In the genomic region with DNA sequence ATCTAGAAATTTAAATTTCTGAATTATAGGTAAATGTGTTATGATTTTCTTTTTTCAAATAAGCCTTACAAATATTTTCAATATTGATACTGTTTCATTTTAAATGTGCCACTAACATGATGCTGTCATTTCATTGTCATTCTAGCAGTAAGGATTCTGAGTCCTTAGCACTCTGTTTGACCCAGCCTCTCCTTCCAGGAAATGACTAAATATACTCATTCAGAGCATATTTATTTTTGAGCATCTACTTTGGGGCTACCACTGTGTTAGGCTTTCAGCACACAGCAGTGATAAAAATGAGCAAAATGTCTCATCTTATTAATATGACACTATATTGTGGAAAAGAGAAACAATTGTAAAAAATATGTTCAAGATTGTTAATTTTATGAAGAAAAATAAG, we compare ENCODE assay signal across 9 cellular contexts. TPM values are rescaled to one million over a fixed set of nuclear protein-coding genes. Genes with fewer than 3 reads are reported as not detected.
"Had no signal": no experiment of that assay in that cellular context is flagged by ENCODE, and none has a peak within 500 bp of the region (broad histone marks: within the 10 kb centered on the region; RNA-seq: fewer than 3 reads in every experiment).

No MANE protein-coding gene starts in this region.

RNA-seq across cellular contexts. Expression of a gene that starts 2.3 kb away (rescaled TPM):
- total RNA-seq: activated CD4-positive, alpha-beta T cell treated with anti-CD3 and anti-CD28 coated beads, Interleukin-2, amount 10 ng/mL, durations not matched to agents 24 days and 14 days; activated CD8-positive, alpha-beta T cell treated with anti-CD3 and anti-CD28 coated beads, Interleukin-2, amount 10 ng/mL, durations not matched to agents 7 days and 5 days; activated T-helper 1 cell treated with anti-CD3 and anti-CD28 coated beads, Interleukin-12 subunit alpha, Interleukin-12 subunit beta, Interleukin-2, Interleukin-4 antibody, amounts not matched to agents 30 ng/mL and 10 ng/mL and 1 ng/mL, durations not matched to agents 14 hours and 24 hours and 36 hours; aorta; NCI-H460; Peyer's patch; SJSA1 had no signal
- polyA plus RNA-seq: aorta, SK-N-SH had no signal

RNA-seq across cellular contexts. Expression of a gene that starts 21.8 kb away (rescaled TPM):
- total RNA-seq: activated CD4-positive, alpha-beta T cell treated with anti-CD3 and anti-CD28 coated beads, Interleukin-2, amount 10 ng/mL, durations not matched to agents 24 days and 14 days; activated CD8-positive, alpha-beta T cell treated with anti-CD3 and anti-CD28 coated beads, Interleukin-2, amount 10 ng/mL, durations not matched to agents 7 days and 5 days; activated T-helper 1 cell treated with anti-CD3 and anti-CD28 coated beads, Interleukin-12 subunit alpha, Interleukin-12 subunit beta, Interleukin-2, Interleukin-4 antibody, amounts not matched to agents 30 ng/mL and 10 ng/mL and 1 ng/mL, durations not matched to agents 14 hours and 24 hours and 36 hours; aorta; cerebellum; NCI-H460; Peyer's patch; SJSA1 had no signal
- polyA plus RNA-seq: aorta, SK-N-SH had no signal

RNA-seq across cellular contexts. Expression of a gene that starts 37.1 kb away (rescaled TPM):
- total RNA-seq: activated CD4-positive, alpha-beta T cell treated with anti-CD3 and anti-CD28 coated beads, Interleukin-2, amount 10 ng/mL, durations not matched to agents 24 days and 14 days; activated CD8-positive, alpha-beta T cell treated with anti-CD3 and anti-CD28 coated beads, Interleukin-2, amount 10 ng/mL, durations not matched to agents 7 days and 5 days; activated T-helper 1 cell treated with anti-CD3 and anti-CD28 coated beads, Interleukin-12 subunit alpha, Interleukin-12 subunit beta, Interleukin-2, Interleukin-4 antibody, amounts not matched to agents 30 ng/mL and 10 ng/mL and 1 ng/mL, durations not matched to agents 14 hours and 24 hours and 36 hours; aorta; cerebellum; NCI-H460; Peyer's patch; SJSA1 had no signal
- polyA plus RNA-seq: aorta, SK-N-SH had no signal

RNA-seq across cellular contexts. Expression of a gene that starts 52.4 kb away (rescaled TPM):
- total RNA-seq: activated CD4-positive, alpha-beta T cell treated with anti-CD3 and anti-CD28 coated beads, Interleukin-2, amount 10 ng/mL, durations not matched to agents 24 days and 14 days; activated CD8-positive, alpha-beta T cell treated with anti-CD3 and anti-CD28 coated beads, Interleukin-2, amount 10 ng/mL, durations not matched to agents 7 days and 5 days; activated T-helper 1 cell treated with anti-CD3 and anti-CD28 coated beads, Interleukin-12 subunit alpha, Interleukin-12 subunit beta, Interleukin-2, Interleukin-4 antibody, amounts not matched to agents 30 ng/mL and 10 ng/mL and 1 ng/mL, durations not matched to agents 14 hours and 24 hours and 36 hours; aorta; cerebellum; NCI-H460; Peyer's patch; SJSA1 had no signal
- polyA plus RNA-seq: aorta, SK-N-SH had no signal
